In the genomic region with DNA sequence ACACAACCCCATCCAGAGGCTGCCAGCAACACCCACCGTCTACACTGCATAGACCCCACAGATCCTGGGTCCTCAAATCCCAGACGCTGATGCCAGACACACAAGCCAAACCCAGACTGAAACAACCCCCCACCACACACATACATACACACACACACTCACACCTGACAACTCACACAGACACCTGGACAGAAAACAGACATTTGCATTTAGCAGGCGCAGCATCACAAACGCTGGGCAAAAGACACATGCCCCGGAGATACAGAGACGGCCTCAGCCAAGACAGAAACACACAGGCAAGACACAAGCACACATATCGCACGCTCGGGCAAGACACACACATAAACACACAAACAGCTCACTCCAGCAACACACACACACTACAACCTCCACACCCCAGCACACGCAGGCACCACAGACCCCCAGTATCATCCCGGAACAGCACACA, we compare ENCODE assay signal across 8 cellular contexts. TPM values are rescaled to one million over a fixed set of nuclear protein-coding genes. Genes with fewer than 3 reads are reported as not detected.
DNase-seq lines count a peak whose midpoint lies in the region; ATAC-seq, FAIRE-seq and TF ChIP-seq lines count a peak whose summit lies in the region.

No MANE protein-coding gene starts in this region.

- no peaks in the 10 kb centered on the region for H3K36me3 ChIP-seq in ACC112 (ENCODE audit: insufficient read depth, low read length)
- no peaks in the 10 kb centered on the region for H3K36me3 ChIP-seq in astrocyte (ENCODE audit: insufficient read depth, low read length)
- H3K36me3 ChIP-seq in HepG2 (replicated peaks in 1 of 2; ENCODE audit: control insufficient read depth in 1 of 2, insufficient read depth in 2 of 2, low read length in 2 of 2) = peaks cover 2 to 4% of the 10 kb centered on the region in 2 experiments; a peak in 4 of 5 replicates

- no peak overlapping the region for H2BK12ac ChIP-seq in H9 (ENCODE audit: insufficient read length, low read depth, low read length)

- H2BK20ac ChIP-seq in H9 (ENCODE audit: low read depth, low read length, poor library complexity, severe bottlenecking) = no peak overlapping the region

- H3K4me2 ChIP-seq in H9 (ENCODE audit: insufficient read depth, insufficient read length, low read length) (peak overlapping the region; percentile 88), astrocyte (ENCODE audit: low read length) (peak overlapping the region; percentile 100), HepG2 (ENCODE audit: low read depth, low read length) (peak overlapping the region; percentile 94)

- peak overlapping the region; percentile 10; the same call in 1 of the 2 replicates for H3K14ac ChIP-seq in H9 (ENCODE audit: insufficient read depth, low read length)

- no peak for TF ChIP-seq RAD21 in HepG2 (CRISPR knock-in tag; IDR thresholded peaks at IDR 0.05)

- H2BK15ac ChIP-seq in H9 (ENCODE audit: low read depth, low read length) = no peak overlapping the region

- H3K79me2 ChIP-seq in ACC112 (ENCODE audit: control insufficient read depth, insufficient read depth, low read length, unreplicated experiment) = no peaks in the 10 kb centered on the region
- peaks cover 2% of the 10 kb centered on the region; the same call in 1 of the 2 replicates for H3K79me2 ChIP-seq in H9 (ENCODE audit: insufficient read depth, low read length)
- peaks cover 43% of the 10 kb centered on the region for H3K79me2 ChIP-seq in astrocyte (ENCODE audit: insufficient read depth, low read length)
- peaks cover 21% of the 10 kb centered on the region for H3K79me2 ChIP-seq in HepG2 (ENCODE audit: insufficient read depth, low read length)

- DNase-seq in H9 (no peak), astrocyte (ENCODE audit: low read depth) (peak; percentile 44), HepG2 (ENCODE audit: low spot score) (no peak), NCI-H446 treated with DMSO at 0.1 percent for 48 hours (lab: John Stamatoyannopoulos, UW) (no peak), NCI-H1436 (lab: John Stamatoyannopoulos, UW) (no peak)

- H3K27me3 Mint-ChIP-seq in H9 (ENCODE audit: low read depth) (no peaks in the 10 kb centered on the region), astrocyte (ENCODE audit: low read depth, unreplicated experiment) (no peaks in the 10 kb centered on the region)

- H3K23ac ChIP-seq in H9 (ENCODE audit: insufficient read length, low read depth, low read length) = no peak overlapping the region

- ATAC-seq in HepG2 (no peak), esophagus mucosa (no peak), HG03108 (IDR thresholded peaks at IDR 0.05; ENCODE audit: unreplicated experiment) (no peak)

- no peak overlapping the region for H4K8ac ChIP-seq in H9 (replicated peaks; ENCODE audit: insufficient read length, low read depth, low read length)

- H3K36me3 Mint-ChIP-seq in H9 (ENCODE audit: insufficient read depth in 1 of 3, low read depth in 3 of 3) (peaks cover 0 to 7% (median 6%) of the 10 kb centered on the region in 3 experiments; a peak in 5 of 7 replicates), astrocyte (ENCODE audit: low read depth, unreplicated experiment) (peaks cover 2% of the 10 kb centered on the region)

- H3K27me3 ChIP-seq in ACC112 (ENCODE audit: insufficient read depth, low read length) = no peaks in the 10 kb centered on the region
- no peaks in the 10 kb centered on the region for H3K27me3 ChIP-seq in H9 (ENCODE audit: insufficient read depth, low read length)
- no peaks in the 10 kb centered on the region for H3K27me3 ChIP-seq in astrocyte (ENCODE audit: insufficient read depth, low read length)
- H3K27me3 ChIP-seq in HepG2 (ENCODE audit: control insufficient read depth in 1 of 2, insufficient read depth in 2 of 2, low read length in 2 of 2) = peaks cover 0 to 4% of the 10 kb centered on the region in 2 experiments; a peak in 1 of 5 replicates

- H4K20me1 ChIP-seq in H9 (ENCODE audit: control insufficient read depth, insufficient read depth, insufficient read length) = peaks cover 4% of the 10 kb centered on the region
- peaks cover 20% of the 10 kb centered on the region for H4K20me1 ChIP-seq in astrocyte (ENCODE audit: insufficient read depth, low read length)
- H4K20me1 ChIP-seq in HepG2 (ENCODE audit: insufficient read depth, low read length) = peaks cover 20% of the 10 kb centered on the region

- no peak overlapping the region for H3T11ph ChIP-seq in H9 (ENCODE audit: low read length)

- H3K4ac ChIP-seq in H9 (ENCODE audit: low read depth, low read length) = no peak overlapping the region

- no peak overlapping the region for H2BK120ac ChIP-seq in H9 (ENCODE audit: low read depth, low read length, poor library complexity, severe bottlenecking)

- peaks cover 30% of the 10 kb centered on the region for H3K23me2 ChIP-seq in H9 (ENCODE audit: insufficient read length, low read depth, low read length, poor library complexity, severe bottlenecking)

- WGBS in H9 (ENCODE audit: extremely low coverage, insufficient read length, low lambda C conversion rate) = no CpG with 5 or more reads among the region's 11 CpGs
- WGBS in HepG2 (ENCODE audit: low lambda C conversion rate) = 0% methylated on average over 4 of the region's 11 CpGs

- in situ Hi-C loops in HepG2 (cut with HindIII; ENCODE audit: extremely low pct_ligation_motif_present, low pct_unique_long_range_greater_than_20kb) = no loop called here

- no peaks in the 10 kb centered on the region for H3K9me3 ChIP-seq in H9 (ENCODE audit: control insufficient read depth, low read depth, low read length)
- H3K9me3 ChIP-seq in astrocyte (ENCODE audit: insufficient read depth, low read depth, low read length) = no peaks in the 10 kb centered on the region
- H3K9me3 ChIP-seq in HepG2 (ENCODE audit: low read length) = no peaks in the 10 kb centered on the region

- no peak overlapping the region for H2BK5ac ChIP-seq in H9 (ENCODE audit: insufficient read length, low read length)

- H4K5ac ChIP-seq in H9 (ENCODE audit: insufficient read length, low read depth, low read length) = no peak overlapping the region

- H3K4me1 Mint-ChIP-seq in H9 (peaks cover 25 to 26% of the 10 kb centered on the region in 2 experiments), astrocyte (ENCODE audit: low read depth, unreplicated experiment) (peaks cover 20% of the 10 kb centered on the region)

- no peak for TF ChIP-seq CTCF in H9 (conservative IDR thresholded peaks at IDR 0.05)
- TF ChIP-seq CTCF in astrocyte (IDR thresholded peaks at IDR 0.05; ENCODE audit: insufficient read depth, low read depth, low read length) = no peak
- no peak for TF ChIP-seq CTCF in HepG2 (CRISPR knock-in tag; IDR thresholded peaks at IDR 0.05)

- POLR2A ChIA-PET in HepG2 (lab: Yijun Ruan, JAX) = no interaction called here

- H3K79me1 ChIP-seq in H9 (ENCODE audit: insufficient read depth, low read depth, low read length, poor library complexity, severe bottlenecking) = no peaks in the 10 kb centered on the region

- TF ChIP-seq POLR2A in HepG2 (IDR thresholded peaks at IDR 0.05; ENCODE audit: insufficient read depth in 1 of 2, low read depth in 2 of 2, low read length in 2 of 2) = no peak

- peak overlapping the region; percentile 52 for H3K9ac ChIP-seq in H9 (ENCODE audit: extremely low read depth, insufficient read length, low read length)
- peak overlapping the region; percentile 95 for H3K9ac ChIP-seq in astrocyte (ENCODE audit: low read length)
- H3K9ac ChIP-seq in HepG2 (ENCODE audit: insufficient read depth, low read depth, low read length) = peak overlapping the region; percentile 99

- CTCF ChIA-PET in HepG2 (lab: Yijun Ruan, JAX; ENCODE audit: low intra/inter-chr PET ratio, low total read pairs) = interaction anchor here (2.5 kb wide), 1 partner anchor 14 kb away, joined by 13 read pairs; no protein-coding TSS in a partner anchor

- TF ChIP-seq EP300 in HepG2 (IDR thresholded peaks at IDR 0.05; ENCODE audit: low read depth in 2 of 2, low read length in 2 of 2) (no peak), HepG2 (CRISPR knock-in tag; IDR thresholded peaks at IDR 0.05; ENCODE audit: borderline replicate concordance) (no peak)

- H3K4me3 ChIP-seq in ACC112 (ENCODE audit: low read depth, low read length) (peak overlapping the region; percentile 93), astrocyte (ENCODE audit: insufficient read depth, low read depth, low read length) (peak overlapping the region; percentile 89), HepG2 (replicated peaks in 1 of 3; ENCODE audit: insufficient read depth in 1 of 3, low read depth in 2 of 3, low read length in 3 of 3) (peak overlapping the region; percentile 94 to 100 (median 95))

- BruUV-seq in HepG2 (replicated peaks; lab: Mats Ljungman, UMichigan) = TSS peak; percentile 76

- H3K9me3 Mint-ChIP-seq in H9 (no peaks in the 10 kb centered on the region; a peak in 2 of 5 replicates), astrocyte (ENCODE audit: unreplicated experiment) (no peaks in the 10 kb centered on the region)

- peak overlapping the region; percentile 25 for H3K18ac ChIP-seq in H9 (ENCODE audit: insufficient read length, low read depth, low read length)

- no peak overlapping the region for H4K91ac ChIP-seq in H9 (ENCODE audit: insufficient read length, low read depth, low read length)

- H3K4me3 Mint-ChIP-seq in H9 (no peak overlapping the region), astrocyte (ENCODE audit: unreplicated experiment) (no peak overlapping the region)

- no peak overlapping the region for H2AK5ac ChIP-seq in H9 (ENCODE audit: insufficient read length, low read length)

- H3K56ac ChIP-seq in H9 (ENCODE audit: insufficient read length, low read depth, low read length) = no peak overlapping the region

- intact Hi-C loops in HepG2 (cut with micrococcal nuclease; ENCODE audit: unreplicated experiment) = no loop called here

- H3K27ac Mint-ChIP-seq in H9 (no peak overlapping the region), astrocyte (ENCODE audit: unreplicated experiment) (no peak overlapping the region)

- peaks cover 22% of the 10 kb centered on the region for H3K4me1 ChIP-seq in ACC112 (ENCODE audit: control insufficient read depth, insufficient read depth, low read length, unreplicated experiment)
- peaks cover 7% of the 10 kb centered on the region; the same call in 1 of the 2 replicates for H3K4me1 ChIP-seq in H9 (ENCODE audit: insufficient read depth, low read length)
- H3K4me1 ChIP-seq in astrocyte (ENCODE audit: insufficient read depth, low read length) = peaks cover 55% of the 10 kb centered on the region
- peaks cover 42% of the 10 kb centered on the region for H3K4me1 ChIP-seq in HepG2 (ENCODE audit: insufficient read depth, low read length)

- H3K27ac ChIP-seq in ACC112 (ENCODE audit: low read depth, low read length) (no peak overlapping the region), H9 (ENCODE audit: insufficient read length, low read depth, low read length) (no peak overlapping the region), astrocyte (ENCODE audit: low read depth, low read length) (peak overlapping the region; percentile 53), HepG2 (ENCODE audit: extremely low read length, insufficient read depth, low read length) (peak overlapping the region; percentile 93)

- FAIRE-seq in astrocyte (lab: Jason Lieb, UNC) (no peak), HepG2 (lab: Jason Lieb, UNC) (no peak)

- H2AFZ ChIP-seq in ACC112 (ENCODE audit: low read length, unreplicated experiment) = no peak overlapping the region
- H2AFZ ChIP-seq in H9 (ENCODE audit: low read length) = no peak overlapping the region
- no peak overlapping the region for H2AFZ ChIP-seq in astrocyte (ENCODE audit: low read depth, low read length)
- no peak overlapping the region for H2AFZ ChIP-seq in HepG2 (ENCODE audit: low read length)

RNA-seq across cellular contexts. Expression of a gene that starts 1.3 kb away (rescaled TPM):
- total RNA-seq in H9 (2021) (23.2 and 24.8 TPM in 2 replicates), astrocyte (43.5 and 54.6 TPM in 2 replicates), HepG2 (2016; rRNA removed; fragmentation: Illumina TruSeq; extraction: Trizol) (5.8 and 8.8 TPM in 2 replicates), esophagus mucosa (1.6 TPM)
- total RNA-seq in HepG2 (2016; cell fraction: cytosol; rRNA removed; fragmentation: Illumina TruSeq; extraction: Trizol; ENCODE audit: low read depth) = 3.1 and 3.4 TPM in 2 replicates
- 5.9 and 8.8 TPM in 2 replicates for total RNA-seq in HepG2 (2016; cell fraction: insoluble cytoplasmic fraction; rRNA removed; fragmentation: Illumina TruSeq; extraction: Trizol)
- 6.6 and 7.4 TPM in 2 replicates for total RNA-seq in HepG2 (2016; cell fraction: membrane; rRNA removed; fragmentation: Illumina TruSeq; extraction: Trizol)
- total RNA-seq in HepG2 (2016; cell fraction: nucleus; rRNA removed; fragmentation: Illumina TruSeq; extraction: Trizol) = 4.6 and 5.1 TPM in 2 replicates
- 6.1 and 11.1 TPM in 2 replicates for polyA plus RNA-seq in HepG2 (2011; rRNA removed)
- 7.0 and 10.6 TPM in 2 replicates for polyA plus RNA-seq in HepG2 (2011; cell fraction: cytosol; rRNA removed)
- polyA plus RNA-seq in HepG2 (2011; cell fraction: nucleus; rRNA removed) = 18.7 and 18.8 TPM in 2 replicates
- polyA plus RNA-seq in HepG2 (2012) = 7.0 and 13.6 TPM in 2 replicates
- 1.8 and 1.9 TPM in 2 replicates for polyA plus RNA-seq in HepG2 (2016; cell fraction: cytosol; fragmentation: Illumina TruSeq; extraction: Trizol; ENCODE audit: low read depth)
- 9.2 and 11.0 TPM in 2 replicates for polyA plus RNA-seq in HepG2 (2016; cell fraction: insoluble cytoplasmic fraction; fragmentation: Illumina TruSeq; extraction: Trizol; ENCODE audit: low read depth)
- 5.1 and 5.2 TPM in 2 replicates for polyA plus RNA-seq in HepG2 (2016; cell fraction: membrane; fragmentation: Illumina TruSeq; extraction: Trizol; ENCODE audit: low read depth)
- 13.0 and 13.4 TPM in 2 replicates for polyA plus RNA-seq in HepG2 (2016; cell fraction: nucleus; fragmentation: Illumina TruSeq; extraction: Trizol; ENCODE audit: insufficient read depth, low read depth)
- 2.1 and 9.7 TPM in 2 replicates for polyA minus RNA-seq in HepG2 (2011; rRNA and poly(A)+ RNA removed; ENCODE audit: low replicate concordance)
- 8.9 and 9.3 TPM in 2 replicates for polyA minus RNA-seq in HepG2 (2011; cell fraction: cytosol; rRNA and poly(A)+ RNA removed)
- 5.4 and 6.2 TPM in 2 replicates for polyA minus RNA-seq in HepG2 (2011; cell fraction: nucleus; rRNA and poly(A)+ RNA removed)

RNA-seq across cellular contexts. Expression of a gene that starts 26.6 kb away (rescaled TPM):
- total RNA-seq in H9 (2021) = 34.4 and 36.9 TPM in 2 replicates
- 44.6 and 45.5 TPM in 2 replicates for total RNA-seq in astrocyte
- total RNA-seq in HepG2 (2016; rRNA removed; fragmentation: Illumina TruSeq; extraction: Trizol) = 5.9 and 6.3 TPM in 2 replicates
- total RNA-seq in HepG2 (2016; cell fraction: cytosol; rRNA removed; fragmentation: Illumina TruSeq; extraction: Trizol; ENCODE audit: low read depth) = 3.4 and 3.5 TPM in 2 replicates
- 3.8 and 7.1 TPM in 2 replicates for total RNA-seq in HepG2 (2016; cell fraction: insoluble cytoplasmic fraction; rRNA removed; fragmentation: Illumina TruSeq; extraction: Trizol)
- total RNA-seq in HepG2 (2016; cell fraction: membrane; rRNA removed; fragmentation: Illumina TruSeq; extraction: Trizol) = 4.5 and 5.0 TPM in 2 replicates
- 4.4 and 5.5 TPM in 2 replicates for total RNA-seq in HepG2 (2016; cell fraction: nucleus; rRNA removed; fragmentation: Illumina TruSeq; extraction: Trizol)
- polyA plus RNA-seq in HepG2 (2011; rRNA removed) = 2.9 and 3.0 TPM in 2 replicates
- polyA plus RNA-seq in HepG2 (2011; cell fraction: cytosol; rRNA removed) = 2.1 and 2.2 TPM in 2 replicates
- polyA plus RNA-seq in HepG2 (2011; cell fraction: nucleus; rRNA removed) = 10.1 and 11.8 TPM in 2 replicates
- 10.0 TPM in 2 replicates for polyA plus RNA-seq in HepG2 (2012)
- 1.6 and 1.8 TPM in 2 replicates for polyA plus RNA-seq in HepG2 (2016; cell fraction: cytosol; fragmentation: Illumina TruSeq; extraction: Trizol; ENCODE audit: low read depth)
- polyA plus RNA-seq in HepG2 (2016; cell fraction: insoluble cytoplasmic fraction; fragmentation: Illumina TruSeq; extraction: Trizol; ENCODE audit: low read depth) = 9.0 and 10.3 TPM in 2 replicates
- 3.6 and 3.9 TPM in 2 replicates for polyA plus RNA-seq in HepG2 (2016; cell fraction: membrane; fragmentation: Illumina TruSeq; extraction: Trizol; ENCODE audit: low read depth)
- polyA plus RNA-seq in HepG2 (2016; cell fraction: nucleus; fragmentation: Illumina TruSeq; extraction: Trizol; ENCODE audit: insufficient read depth, low read depth) = 22.8 and 25.7 TPM in 2 replicates
- polyA minus RNA-seq in HepG2 (2011; rRNA and poly(A)+ RNA removed; ENCODE audit: low replicate concordance) = 1.8 and 6.2 TPM in 2 replicates
- polyA minus RNA-seq in HepG2 (2011; cell fraction: cytosol; rRNA and poly(A)+ RNA removed) = 0.99 and 1.7 TPM in 2 replicates
- polyA minus RNA-seq in HepG2 (2011; cell fraction: nucleus; rRNA and poly(A)+ RNA removed) = 6.3 and 7.5 TPM in 2 replicates
- 14.6 TPM for total RNA-seq in esophagus mucosa

RNA-seq across cellular contexts. Expression of a gene that starts 45.0 kb away (rescaled TPM):
- 8.5 and 9.2 TPM in 2 replicates for total RNA-seq in H9 (2021)
- 23.6 and 25.7 TPM in 2 replicates for total RNA-seq in astrocyte
- total RNA-seq in HepG2 (2016; rRNA removed; fragmentation: Illumina TruSeq; extraction: Trizol) = 1.00 and 1.9 TPM in 2 replicates
- total RNA-seq in HepG2 (2016; cell fraction: cytosol; rRNA removed; fragmentation: Illumina TruSeq; extraction: Trizol; ENCODE audit: low read depth) = 0.81 and 1.1 TPM in 2 replicates
- 1.1 and 1.8 TPM in 2 replicates for total RNA-seq in HepG2 (2016; cell fraction: insoluble cytoplasmic fraction; rRNA removed; fragmentation: Illumina TruSeq; extraction: Trizol)
- total RNA-seq in HepG2 (2016; cell fraction: membrane; rRNA removed; fragmentation: Illumina TruSeq; extraction: Trizol) = 1.0 and 1.2 TPM in 2 replicates
- total RNA-seq in HepG2 (2016; cell fraction: nucleus; rRNA removed; fragmentation: Illumina TruSeq; extraction: Trizol) = 0.78 and 1.0 TPM in 2 replicates
- polyA plus RNA-seq in HepG2 (2011; rRNA removed) = 0.88 and 1.3 TPM in 2 replicates
- 0.60 and 0.93 TPM in 2 replicates for polyA plus RNA-seq in HepG2 (2011; cell fraction: cytosol; rRNA removed)
- polyA plus RNA-seq in HepG2 (2011; cell fraction: nucleus; rRNA removed) = 5.3 and 5.5 TPM in 2 replicates
- polyA plus RNA-seq in HepG2 (2012) = 2.8 and 3.1 TPM in 2 replicates
- 2.2 and 2.5 TPM in 2 replicates for polyA plus RNA-seq in HepG2 (2016; cell fraction: cytosol; fragmentation: Illumina TruSeq; extraction: Trizol; ENCODE audit: low read depth)
- polyA plus RNA-seq in HepG2 (2016; cell fraction: insoluble cytoplasmic fraction; fragmentation: Illumina TruSeq; extraction: Trizol; ENCODE audit: low read depth) = 1.8 and 2.4 TPM in 2 replicates
- 1.7 and 2.2 TPM in 2 replicates for polyA plus RNA-seq in HepG2 (2016; cell fraction: membrane; fragmentation: Illumina TruSeq; extraction: Trizol; ENCODE audit: low read depth)
- polyA plus RNA-seq in HepG2 (2016; cell fraction: nucleus; fragmentation: Illumina TruSeq; extraction: Trizol; ENCODE audit: insufficient read depth, low read depth) = 4.5 and 6.9 TPM in 2 replicates
- 0.35 and 1.3 TPM in 2 replicates for polyA minus RNA-seq in HepG2 (2011; rRNA and poly(A)+ RNA removed; ENCODE audit: low replicate concordance)
- 1.2 and 1.5 TPM in 2 replicates for polyA minus RNA-seq in HepG2 (2011; cell fraction: cytosol; rRNA and poly(A)+ RNA removed)
- polyA minus RNA-seq in HepG2 (2011; cell fraction: nucleus; rRNA and poly(A)+ RNA removed) = 0.99 and 1.4 TPM in 2 replicates
- 7.3 TPM for total RNA-seq in esophagus mucosa

Comparison
In these comparisons a context has a peak if more than half of its experiments do, and no peak if none do; other contexts are left out.
1. H3K27ac ChIP-seq: peak in astrocyte (single experiment) and HepG2 (single experiment); none in ACC112 (single experiment) and H9 (single experiment).
2. Peak in every context shown above with its lines, with median percentiles within 50 percentile points of each other: H3K4me3 ChIP-seq, H3K4me2 ChIP-seq and H3K9ac ChIP-seq.